In genomic region chr1:52825868-52826267, GRCh38 we compare ENCODE assay signal across 10 cellular contexts. TPM values are rescaled to one million over a fixed set of nuclear protein-coding genes. Genes with fewer than 3 reads are reported as not detected.
DNase-seq lines count a peak whose midpoint lies in the region; ATAC-seq, FAIRE-seq and TF ChIP-seq lines count a peak whose summit lies in the region.
"Had no signal": no experiment of that assay in that cellular context is flagged by ENCODE, and none has a peak within 500 bp of the region (broad histone marks: within the 10 kb centered on the region; RNA-seq: fewer than 3 reads in every experiment).

No MANE protein-coding gene starts in this region.

- H3K4me1 ChIP-seq in K562 (replicated peaks in 1 of 2; ENCODE audit: control insufficient read depth in 2 of 2, insufficient read depth in 2 of 2, low read length in 2 of 2): no peaks in the 10 kb centered on the region

- no peaks in the 10 kb centered on the region for H4K20me1 ChIP-seq in K562 (replicated peaks; ENCODE audit: control insufficient read depth, insufficient read depth, low read length)

- no peak overlapping the region for H2AFZ ChIP-seq in K562 (ENCODE audit: low read depth, low read length)

- no peaks in the 10 kb centered on the region for H3K9me1 ChIP-seq in K562 (ENCODE audit: control insufficient read depth, insufficient read depth, low read length)

- no peaks in the 10 kb centered on the region for H3K79me2 ChIP-seq in K562 (ENCODE audit: control insufficient read depth, insufficient read depth, low read length)

- CTCF ChIA-PET in GM10248 (lab: Yijun Ruan, JAX) (interaction anchor here (0.7 to 1.9 kb wide), 6 partner anchors 10 to 124 kb away, joined by 3 to 12 read pairs (median 3); partner anchors contain the start of gene ZYG11A), K562 (lab: Yijun Ruan, JAX; ENCODE audit: low intra/inter-chr PET ratio) (interaction anchor here (1.0 kb wide), 1 partner anchor 128 kb away, joined by 3 read pairs; the partner anchor contains the start of gene COA7)

- TF ChIP-seq EP300 in K562 (IDR thresholded peaks at IDR 0.05; ENCODE audit: low read length): no peak

- H3K9me3 ChIP-seq in K562 (replicated peaks; ENCODE audit: control insufficient read depth, insufficient read depth, low read depth, low read length): no peaks in the 10 kb centered on the region

- intact Hi-C loops in K562 (cut with micrococcal nuclease): loop anchor here (1.0 kb wide), 1 partner anchor 125 kb away; no protein-coding TSS in a partner anchor

- ATAC-seq in K562 (peak; percentile 77), GM19023 (IDR thresholded peaks at IDR 0.05; ENCODE audit: unreplicated experiment) (no peak)

- POLR2A ChIA-PET in GM10248 (lab: Yijun Ruan, JAX) (interaction anchor here (0.6 to 0.7 kb wide), 2 partner anchors 17 to 882 kb away, joined by 3 to 6 read pairs; partner anchors contain the start of gene ZYG11A), K562 (lab: Yijun Ruan, JAX) (interaction anchor here (0.6 kb wide), 1 partner anchor 29 kb away, joined by 3 read pairs; no protein-coding TSS in a partner anchor)

- TF ChIP-seq CTCF in GM10248 (IDR thresholded peaks at IDR 0.05; ENCODE audit: control extremely low read depth, extremely low read depth, low read depth, missing control alignments) (peak; percentile 28), K562 (IDR thresholded peaks at IDR 0.05 in 2 of 3, conservative IDR thresholded peaks at IDR 0.05 in 1 of 3; ENCODE audit: insufficient read depth in 2 of 3, low read depth in 1 of 3, low read length in 3 of 3) (peak; percentile 21 to 66 (median 48); a peak in 5 of 6 replicates)

- peak; percentile 47 to 70 for TF ChIP-seq RAD21 in K562 (CRISPR knock-in tag; conservative IDR thresholded peaks at IDR 0.05 in 1 of 2, IDR thresholded peaks at IDR 0.05 in 1 of 2)

- DNase-seq in ACHN: peak; percentile 4
- DNase-seq in GM10248 (ENCODE audit: extremely low spot score): no peak
- peak; percentile 33 for DNase-seq in NCI-H1105 treated with DMSO at 0.1 percent for 48 hours (lab: John Stamatoyannopoulos, UW)
- peak in 1 of 4 experiments; percentile 25 for DNase-seq in K562 (ENCODE audit: extremely low read depth in 1 of 4, low spot score in 3 of 4)
- DNase-seq in iPS-NIHi11 (ENCODE audit: low spot score): no peak
- DNase-seq in activated T-cell treated with anti-CD3 and anti-CD28 coated beads for 4 hours: no peak
- no peak for DNase-seq in occipital lobe (lab: John Stamatoyannopoulos, UW)
- DNase-seq: cortex of kidney, islet precursor cell had no signal

- no peak for FAIRE-seq in K562 (lab: Jason Lieb, UNC)

- no peak for TF ChIP-seq POLR2A in K562 (conservative IDR thresholded peaks at IDR 0.05)

- in situ Hi-C loops in ACHN (cut with HindIII; ENCODE audit: low pct_ligation_motif_present, low pct_unique_long_range_greater_than_20kb, low sequenced_read_pairs): no loop called here
- in situ Hi-C loops in K562 (cut with MboI): no loop called here

- H3K27ac ChIP-seq in K562 (ENCODE audit: extremely low read depth, low read depth, low read length): no peak overlapping the region

- H3K36me3 ChIP-seq in K562 (ENCODE audit: control insufficient read depth, insufficient read depth, low read length): peaks cover 10% of the 10 kb centered on the region; the same call in 2 of the 3 replicates

- no peak overlapping the region for H3K4me2 ChIP-seq in K562 (ENCODE audit: insufficient read depth, low read length)

- 4% methylated on average over 1 of the region's 1 CpG for WGBS in K562 (ENCODE audit: insufficient coverage, low coverage, missing lambda C conversion rate)

- H3K9ac ChIP-seq in K562 (ENCODE audit: insufficient read depth in 1 of 2, low read depth in 2 of 2, low read length in 2 of 2): no peak overlapping the region

- H3K27me3 ChIP-seq in K562 (ENCODE audit: control insufficient read depth in 2 of 2, insufficient read depth in 2 of 2, low read length in 2 of 2): no peaks in the 10 kb centered on the region

- no TSS peak for BruUV-seq in K562 (replicated peaks; lab: Mats Ljungman, UMichigan)

- no peak overlapping the region for H3K4me3 ChIP-seq in K562

TF ChIP-seq in K562, 482 proteins besides CTCF, POLR2A, EP300 and RAD21:
- TF ChIP-seq PHF21A (IDR thresholded peaks at IDR 0.05; ENCODE audit: borderline replicate concordance, low read depth) (no peak), STAT5A (IDR thresholded peaks at IDR 0.05; ENCODE audit: borderline replicate concordance, low read length) (no peak), DEAF1 (CRISPR knock-in tag; IDR thresholded peaks at IDR 0.05) (peak; percentile 21; the same call in 1 of the 2 replicates), CSDE1 (IDR thresholded peaks at IDR 0.05) (peak in 1 of 2 experiments; percentile 12; a peak in 1 of 4 replicates), FOXK2 (conservative IDR thresholded peaks at IDR 0.05 in 1 of 2, IDR thresholded peaks at IDR 0.05 in 1 of 2; ENCODE audit: low read depth in 2 of 2) (peak in 1 of 2 experiments; percentile 39; a peak in 1 of 4 replicates), FOXA3 (CRISPR knock-in tag; conservative IDR thresholded peaks at IDR 0.05 in 1 of 2, IDR thresholded peaks at IDR 0.05 in 1 of 2) (0 out of 4 replicates have a peak, but pooled peaks of 1 of the 2 experiments have one; percentile 13), GATAD2B (IDR thresholded peaks at IDR 0.05; ENCODE audit: borderline replicate concordance) (0 out of 2 replicates have a peak, but pooled peaks have one; percentile 34), NCOA2 (IDR thresholded peaks at IDR 0.05; ENCODE audit: partially characterized antibody in 2 of 2) (peak in 1 of 2 experiments; percentile 9)
TF ChIP-seq in K562: peak in this region for 6.

RNA-seq across cellular contexts. Expression of gene ZYG11A, which starts 16.7 kb away (rescaled TPM):
- total RNA-seq in K562 (2011; cell fraction: chromatin; rRNA removed; ENCODE audit: low replicate concordance): 80.8 and 104 TPM in 2 replicates
- total RNA-seq in K562 (2011; cell fraction: nucleolus; rRNA removed): 43.0 and 46.7 TPM in 2 replicates
- 58.7 and 68.0 TPM in 2 replicates for total RNA-seq in K562 (2011; cell fraction: nucleoplasm; rRNA removed)
- total RNA-seq in K562 (2014; rRNA removed) (11.9 and 15.1 TPM in 2 replicates), K562 (2014; rRNA removed; fragmentation: Illumina TruSeq; extraction: Trizol) (21.9 and 23.8 TPM in 2 replicates), K562 (2015; rRNA removed; fragmentation: Illumina TruSeq; extraction: Trizol) (19.4 and 20.0 TPM in 2 replicates), K562 (2021) (18.7 and 19.6 TPM in 2 replicates), occipital lobe (0.47 TPM)
- polyA plus RNA-seq in K562 (2011; rRNA removed) (16.0 and 17.5 TPM in 2 replicates), K562 (2014; fragmentation: Illumina TruSeq; extraction: Trizol) (12.2 and 13.5 TPM in 2 replicates), K562 (2014; fragmentation: Nextera tagmentation; extraction: Ambion mirVana) (1 to 10 TPM; 4.5 to 4.6 TPM), K562 (2014; rRNA removed) (13.9 and 14.0 TPM in 2 replicates)
- 5.6 and 7.8 TPM in 2 replicates for polyA plus RNA-seq in K562 (2011; cell fraction: cytosol; rRNA removed)
- polyA plus RNA-seq in K562 (2011; cell fraction: nucleus; rRNA removed): 40.2 and 44.9 TPM in 2 replicates
- 6.0 and 8.1 TPM in 2 replicates for polyA plus RNA-seq in K562 (2012)
- polyA minus RNA-seq in K562 (2011; rRNA and poly(A)+ RNA removed): 32.6 and 34.6 TPM in 2 replicates
- 11.2 and 12.4 TPM in 2 replicates for polyA minus RNA-seq in K562 (2011; cell fraction: cytosol; rRNA and poly(A)+ RNA removed)
- 31.5 and 47.0 TPM in 2 replicates for polyA minus RNA-seq in K562 (2011; cell fraction: nucleus; rRNA and poly(A)+ RNA removed)

Comparison
In these comparisons a context has a peak if more than half of its experiments do, and no peak if none do; other contexts are left out.
1. DNase-seq: peak in ACHN (single experiment) and NCI-H1105 treated with DMSO at 0.1 percent for 48 hours (single experiment); none in GM10248 (single experiment), iPS-NIHi11 (single experiment), activated T-cell treated with anti-CD3 and anti-CD28 coated beads for 4 hours (single experiment) and occipital lobe (single experiment).